ENCODE assay signal across 20 cellular contexts in genomic region chr1:211708006-211708405, GRCh38.
"Had no signal": no experiment of that assay in that cellular context is flagged by ENCODE, and none has a peak within 500 bp of the region (broad histone marks: within the 10 kb centered on the region; RNA-seq: fewer than 3 reads in every experiment).

No MANE protein-coding gene starts in this region.

- H3K36me3 Mint-ChIP-seq: T-cell had no signal

- H3K27me3 Mint-ChIP-seq: T-cell had no signal

- H3K9ac ChIP-seq: SK-N-SH had no signal

- H3K9me3 Mint-ChIP-seq: T-cell had no signal

- H3K27ac ChIP-seq: HL-60, RWPE1 had no signal

- H3K4me2 ChIP-seq: SK-N-SH had no signal

- H3K4me3 Mint-ChIP-seq: T-cell had no signal

- ATAC-seq: T-cell had no signal

- H3K4me1 Mint-ChIP-seq: T-cell had no signal

- H3K9me3 ChIP-seq: SK-N-SH had no signal

- DNase-seq: Karpas-422, KG1, MV-4-11, NCI-H1092 treated with DMSO at 0.1 percent for 48 hours, NCI-H1436, NCI-H187 treated with DMSO at 0.1 percent for 48 hours, NCI-H2029 treated with DMSO at 0.1 percent for 48 hours, NCI-H2171 treated with DMSO at 0.1 percent for 48 hours, NCI-H2227 treated with DMSO at 0.1 percent for 48 hours, NCI-H446, NCI-H510A, NCI-H524 treated with DMSO at 0.1 percent for 48 hours, NCI-H69, NCI-H774, SHP77, SK-N-SH, SW 1271, T-cell had no signal

- H3K27ac Mint-ChIP-seq: T-cell had no signal
